Comparison of ENCODE assay signal across 8 cellular contexts in genomic region chr2:218687400-218688060, GRCh38. TPM values are rescaled to one million over a fixed set of nuclear protein-coding genes. Genes with fewer than 3 reads are reported as not detected.
DNase-seq lines count a peak whose midpoint lies in the region; ATAC-seq and TF ChIP-seq lines count a peak whose summit lies in the region.
"Not testable (repeated sequence)": the region's sequence is repeated elsewhere in the genome, so short reads cannot be mapped to it uniquely, and the experiment has no call there.

No MANE protein-coding gene starts in this region.

- not testable (repeated sequence) for H2BK20ac ChIP-seq in H9 (ENCODE audit: low read depth, low read length, poor library complexity, severe bottlenecking)

- H3K18ac ChIP-seq in H9 (ENCODE audit: insufficient read length, low read depth, low read length), result not testable (repeated sequence)

- H3K4me2 ChIP-seq in H9 (ENCODE audit: insufficient read depth, insufficient read length, low read length), result not testable (repeated sequence)

- H3K4ac ChIP-seq in H9 (ENCODE audit: low read depth, low read length), result not testable (repeated sequence)

- peak; percentile 84 for ATAC-seq in CD8-positive, alpha-beta T cell
- not testable (repeated sequence) for ATAC-seq in lung (ENCODE audit: insufficient read depth, low FRiP score)
- peak; percentile 74 to 78 for ATAC-seq in stimulated activated naive B cell treated with anti-CD40 and anti-IgM and Interleukin-4, amounts not matched to agents 10 μg/mL and 1 μg/mL and 100 μg/mL, for 72 hours (replicated peaks)

- not testable (repeated sequence) for H3K36me3 ChIP-seq in CD8-positive, alpha-beta T cell (ENCODE audit: insufficient read depth, low read length)
- peaks cover 7 to 15% of the 10 kb centered on the region in 2 donors for H3K36me3 ChIP-seq in lung (ENCODE audit: control insufficient read depth in 2 of 2, insufficient read depth in 2 of 2, low read length in 2 of 2)

- H3K9me3 ChIP-seq in CD8-positive, alpha-beta T cell (ENCODE audit: low read length); H9 (ENCODE audit: control insufficient read depth, low read depth, low read length); lung (ENCODE audit: control insufficient read depth in 2 of 2, insufficient read depth in 1 of 2, low read length in 1 of 2): not testable (repeated sequence)

- H2AK5ac ChIP-seq in H9 (ENCODE audit: insufficient read length, low read length), result not testable (repeated sequence)

- not testable (repeated sequence) for H3K14ac ChIP-seq in H9 (ENCODE audit: insufficient read depth, low read length)

- no CpG with 5 or more reads among the region's 5 CpGs for WGBS in H9 (ENCODE audit: extremely low coverage, insufficient read length, low lambda C conversion rate)
- 23% methylated on average over 5 of the region's 5 CpGs for WGBS in lung, 2 donors

- not testable (repeated sequence) for H3T11ph ChIP-seq in H9 (ENCODE audit: low read length)

- peak; percentile 36 for TF ChIP-seq CTCF in CD8-positive, alpha-beta T cell (IDR thresholded peaks at IDR 0.05)
- peak; percentile 84 for TF ChIP-seq CTCF in H9 (conservative IDR thresholded peaks at IDR 0.05)
- TF ChIP-seq CTCF in RWPE1 (conservative IDR thresholded peaks at IDR 0.05; ENCODE audit: low read depth), result peak; percentile 88
- TF ChIP-seq CTCF in lung (IDR thresholded peaks at IDR 0.05; ENCODE audit: control extremely low read depth, extremely low read depth), result peak; percentile 55

- H3K4me1 Mint-ChIP-seq in CD8-positive, alpha-beta T cell (ENCODE audit: low read depth); H9; stimulated activated naive B cell treated with anti-CD40 and anti-IgM and Interleukin-4, amounts not matched to agents 10 μg/mL and 1 μg/mL and 100 μg/mL, for 72 hours: not testable (repeated sequence)

- not testable (repeated sequence) for H3K9ac ChIP-seq in H9 (ENCODE audit: extremely low read depth, insufficient read length, low read length)

- not testable (repeated sequence) for H3K56ac ChIP-seq in H9 (ENCODE audit: insufficient read length, low read depth, low read length)

- POLR2A ChIA-PET in CD8-positive, alpha-beta T cell (lab: Charles Lee), result interaction anchor here (1.2 to 1.4 kb wide), 2 partner anchors 14 to 16 kb away, joined by 3 to 4 read pairs; partner anchors contain the start of genes RNF25 and STK36
- POLR2A ChIA-PET in RWPE1 (lab: Yijun Ruan, JAX; ENCODE audit: low non-redundant PET), result not testable (repeated sequence)

- intact Hi-C loops in CD8-positive, alpha-beta T cell (cut with DNase I, micrococcal nuclease), result loop anchor here in 1 of 2 experiments (1.0 kb wide), 1 partner anchor 29 kb away; no protein-coding TSS in a partner anchor

- not testable (repeated sequence) for H3K4me3 Mint-ChIP-seq in CD8-positive, alpha-beta T cell; H9; stimulated activated naive B cell treated with anti-CD40 and anti-IgM and Interleukin-4, amounts not matched to agents 10 μg/mL and 1 μg/mL and 100 μg/mL, for 72 hours

- not testable (repeated sequence) for H3K27me3 Mint-ChIP-seq in CD8-positive, alpha-beta T cell (ENCODE audit: low read depth); H9 (ENCODE audit: low read depth); stimulated activated naive B cell treated with anti-CD40 and anti-IgM and Interleukin-4, amounts not matched to agents 10 μg/mL and 1 μg/mL and 100 μg/mL, for 72 hours

- not testable (repeated sequence) for H4K5ac ChIP-seq in H9 (ENCODE audit: insufficient read length, low read depth, low read length)

- H4K8ac ChIP-seq in H9 (replicated peaks; ENCODE audit: insufficient read length, low read depth, low read length), result not testable (repeated sequence)

- not testable (repeated sequence) for H2BK12ac ChIP-seq in H9 (ENCODE audit: insufficient read length, low read depth, low read length)

- CTCF ChIA-PET in CD8-positive, alpha-beta T cell (lab: Charles Lee), result interaction anchor here (0.7 to 1.8 kb wide), 10 partner anchors 10 to 278 kb away, joined by 3 to 8 read pairs (median 4); partner anchors contain the start of genes BCS1L, RNF25, STK36 and TTLL4
- CTCF ChIA-PET in RWPE1 (lab: Yijun Ruan, JAX), result interaction anchor here (0.5 to 2.1 kb wide), 11 partner anchors 12 to 508 kb away, joined by 3 to 22 read pairs (median 3); partner anchors contain the start of genes BCS1L, RNF25, STK36 and ZNF142

- H3K23ac ChIP-seq in H9 (ENCODE audit: insufficient read length, low read depth, low read length), result not testable (repeated sequence)

- not testable (repeated sequence) for H3K27me3 ChIP-seq in CD8-positive, alpha-beta T cell (ENCODE audit: insufficient read depth, low read length); H9 (ENCODE audit: insufficient read depth, low read length); lung (ENCODE audit: control insufficient read depth, insufficient read depth)

- not testable (repeated sequence) for H3K27ac ChIP-seq in CD8-positive, alpha-beta T cell (ENCODE audit: low read depth, low read length); H9 (ENCODE audit: insufficient read length, low read depth, low read length); RWPE1; lung (ENCODE audit: low read depth in 1 of 2, low read length in 1 of 2)

- H3K23me2 ChIP-seq in H9 (ENCODE audit: insufficient read length, low read depth, low read length, poor library complexity, severe bottlenecking), result not testable (repeated sequence)

- H2BK120ac ChIP-seq in H9 (ENCODE audit: low read depth, low read length, poor library complexity, severe bottlenecking), result not testable (repeated sequence)

- not testable (repeated sequence) for H4K20me1 ChIP-seq in H9 (ENCODE audit: control insufficient read depth, insufficient read depth, insufficient read length)

- H3K9me3 Mint-ChIP-seq in CD8-positive, alpha-beta T cell; H9; stimulated activated naive B cell treated with anti-CD40 and anti-IgM and Interleukin-4, amounts not matched to agents 10 μg/mL and 1 μg/mL and 100 μg/mL, for 72 hours: not testable (repeated sequence)

- not testable (repeated sequence) for H3K4me1 ChIP-seq in CD8-positive, alpha-beta T cell (ENCODE audit: insufficient read depth, low read length); H9 (ENCODE audit: insufficient read depth, low read length); lung (ENCODE audit: control insufficient read depth in 2 of 2, insufficient read depth in 2 of 2, low read length in 2 of 2)

- not testable (repeated sequence) for H2AFZ ChIP-seq in H9 (ENCODE audit: low read length)

- not testable (repeated sequence) for H2BK5ac ChIP-seq in H9 (ENCODE audit: insufficient read length, low read length)

- H3K36me3 Mint-ChIP-seq in CD8-positive, alpha-beta T cell, result peaks cover 39% of the 10 kb centered on the region
- H3K36me3 Mint-ChIP-seq in H9 (ENCODE audit: insufficient read depth in 1 of 3, low read depth in 3 of 3), result peaks cover 0 to 52% (median 23%) of the 10 kb centered on the region in 3 experiments; a peak in 5 of 7 replicates
- H3K36me3 Mint-ChIP-seq in stimulated activated naive B cell treated with anti-CD40 and anti-IgM and Interleukin-4, amounts not matched to agents 10 μg/mL and 1 μg/mL and 100 μg/mL, for 72 hours, result peaks cover 19 to 45% of the 10 kb centered on the region in 2 donors

- H3K79me2 ChIP-seq in H9 (ENCODE audit: insufficient read depth, low read length), result not testable (repeated sequence)

- H3K4me3 ChIP-seq in CD8-positive, alpha-beta T cell (ENCODE audit: low read depth, low read length); lung: not testable (repeated sequence)

- H2BK15ac ChIP-seq in H9 (ENCODE audit: low read depth, low read length), result not testable (repeated sequence)

- H3K79me1 ChIP-seq in H9 (ENCODE audit: insufficient read depth, low read depth, low read length, poor library complexity, severe bottlenecking), result not testable (repeated sequence)

- not testable (repeated sequence) for H4K91ac ChIP-seq in H9 (ENCODE audit: insufficient read length, low read depth, low read length)

- DNase-seq in CD8-positive, alpha-beta T cell, result peak in 4 of 7 experiments; percentile 8 to 39 (median 16)
- DNase-seq in H9 (peak; percentile 66), NCI-H1694 treated with DMSO at 0.1 percent for 48 hours (lab: John Stamatoyannopoulos, UW) (peak; percentile 77), RWPE1 (ENCODE audit: low spot score) (peak; percentile 74), fibroblast of gingiva (ENCODE audit: low read depth) (peak; percentile 74), lung (ENCODE audit: low spot score) (peak; percentile 62)
- peak; percentile 26 for DNase-seq in activated naive CD4-positive, alpha-beta T cell treated with anti-CD3 and anti-CD28 coated beads, Interleukin-2, amount 50 U/mL, for 16 hours
- DNase-seq in stimulated activated naive B cell treated with anti-CD40 and anti-IgM and Interleukin-4, amounts not matched to agents 10 μg/mL and 1 μg/mL and 100 μg/mL, for 72 hours, result not testable (repeated sequence)

- H3K27ac Mint-ChIP-seq in CD8-positive, alpha-beta T cell; H9; stimulated activated naive B cell treated with anti-CD40 and anti-IgM and Interleukin-4, amounts not matched to agents 10 μg/mL and 1 μg/mL and 100 μg/mL, for 72 hours: not testable (repeated sequence)

RNA-seq across cellular contexts. Expression of gene STK36, which starts 15.6 kb away (rescaled TPM):
- total RNA-seq in CD8-positive, alpha-beta T cell, result 1 to 10 TPM; 7.5 to 8.1 TPM
- 32.7 and 38.7 TPM in 2 replicates for total RNA-seq in H9 (2021)
- total RNA-seq in lung, result 10 to 100 TPM; 39.7 to 70.6 TPM
- 10 to 100 TPM; 18.0 to 22.9 TPM for polyA plus RNA-seq in lung

RNA-seq across cellular contexts. Expression of gene RNF25, which starts 15.7 kb away (rescaled TPM):
- 10 to 100 TPM; 26.0 to 29.3 TPM for total RNA-seq in CD8-positive, alpha-beta T cell
- total RNA-seq in H9 (2021) (35.3 and 40.7 TPM in 2 replicates), lung (10 to 100 TPM; 15.5 to 20.0 TPM)
- polyA plus RNA-seq in lung, result 10 to 100 TPM; 20.0 to 34.4 TPM

RNA-seq across cellular contexts. Expression of gene TTLL4, which starts 23.1 kb away (rescaled TPM):
- total RNA-seq in CD8-positive, alpha-beta T cell, result 1 to 10 TPM; 6.9 to 8.1 TPM
- total RNA-seq in H9 (2021) (91.4 and 96.4 TPM in 2 replicates), lung (10 to 100 TPM; 25.1 to 30.5 TPM)
- 10 to 100 TPM; 18.6 to 19.6 TPM for polyA plus RNA-seq in lung

RNA-seq across cellular contexts. Expression of gene BCS1L, which starts 28.0 kb away (rescaled TPM):
- total RNA-seq in CD8-positive, alpha-beta T cell, result 10 to 100 TPM; 13.1 to 17.4 TPM
- total RNA-seq in H9 (2021) (39.1 and 44.1 TPM in 2 replicates), lung (10 to 100 TPM; 21.4 to 45.2 TPM)
- polyA plus RNA-seq in lung, result 10 to 100 TPM; 31.5 to 38.8 TPM

RNA-seq across cellular contexts. Expression of gene ZNF142, which starts 28.1 kb away (rescaled TPM):
- 10 to 100 TPM; 41.6 to 42.6 TPM for total RNA-seq in CD8-positive, alpha-beta T cell
- total RNA-seq in H9 (2021) (41.4 and 43.4 TPM in 2 replicates), lung (10 to 100 TPM; 17.2 to 29.4 TPM)
- polyA plus RNA-seq in lung, result 1 to 10 TPM; 7.2 to 7.7 TPM

Comparison
In these comparisons a context has a peak if more than half of its experiments do, and no peak if none do; other contexts are left out.
1. CTCF ChIP-seq: peak in every context shown above with its lines; median percentile 88 in RWPE1; 84 in H9; 55 in lung; 36 in CD8-positive, alpha-beta T cell.